21 cellular contexts compared by ENCODE assay signal in genomic region chr7:121953164-121953563, GRCh38.
"Had no signal": no experiment of that assay in that cellular context is flagged by ENCODE, and none has a peak within 500 bp of the region (broad histone marks: within the 10 kb centered on the region; RNA-seq: fewer than 3 reads in every experiment).

No MANE protein-coding gene starts in this region.

- ATAC-seq: mucosa of descending colon; naive thymus-derived CD8-positive, alpha-beta T cell; psoas muscle; sciatic nerve; stimulated activated naive B cell treated with anti-CD40 and anti-IgM and Interleukin-4, amounts not matched to agents 10 μg/mL and 1 μg/mL and 100 μg/mL, for 72 hours had no signal

- H3K27me3 ChIP-seq: colonic mucosa, foreskin keratinocyte, hepatocyte, neutrophil, stomach, transverse colon had no signal

- H2AFZ ChIP-seq: hepatocyte had no signal

- H3K27me3 Mint-ChIP-seq: stimulated activated naive B cell treated with anti-CD40 and anti-IgM and Interleukin-4, amounts not matched to agents 10 μg/mL and 1 μg/mL and 100 μg/mL, for 72 hours had no signal

- H3K4me3 Mint-ChIP-seq: naive thymus-derived CD8-positive, alpha-beta T cell; stimulated activated naive B cell treated with anti-CD40 and anti-IgM and Interleukin-4, amounts not matched to agents 10 μg/mL and 1 μg/mL and 100 μg/mL, for 72 hours had no signal

- H3K4me1 ChIP-seq: colonic mucosa, psoas muscle, stomach, transverse colon had no signal

- H3K36me3 ChIP-seq: colonic mucosa, neutrophil, stomach, thoracic aorta, transverse colon had no signal

- H3K9me3 ChIP-seq: colonic mucosa, mucosa of descending colon, neutrophil, psoas muscle, stomach, thoracic aorta, transverse colon had no signal

- H3K4me3 ChIP-seq: colonic mucosa, hepatocyte, mucosa of descending colon, psoas muscle, stomach, thoracic aorta, transverse colon had no signal

- H3K4me2 ChIP-seq: hepatocyte had no signal

- H3K27ac Mint-ChIP-seq: naive thymus-derived CD8-positive, alpha-beta T cell; stimulated activated naive B cell treated with anti-CD40 and anti-IgM and Interleukin-4, amounts not matched to agents 10 μg/mL and 1 μg/mL and 100 μg/mL, for 72 hours had no signal

- H3K9me3 Mint-ChIP-seq: stimulated activated naive B cell treated with anti-CD40 and anti-IgM and Interleukin-4, amounts not matched to agents 10 μg/mL and 1 μg/mL and 100 μg/mL, for 72 hours had no signal

- H3K27ac ChIP-seq: colonic mucosa, foreskin keratinocyte, hepatocyte, neutrophil, psoas muscle, stomach, thoracic aorta, transverse colon had no signal

- FAIRE-seq: islet of Langerhans had no signal

- H3K79me2 ChIP-seq: hepatocyte had no signal

- H3K4me1 Mint-ChIP-seq: naive thymus-derived CD8-positive, alpha-beta T cell; stimulated activated naive B cell treated with anti-CD40 and anti-IgM and Interleukin-4, amounts not matched to agents 10 μg/mL and 1 μg/mL and 100 μg/mL, for 72 hours had no signal

- H3K36me3 Mint-ChIP-seq: naive thymus-derived CD8-positive, alpha-beta T cell; stimulated activated naive B cell treated with anti-CD40 and anti-IgM and Interleukin-4, amounts not matched to agents 10 μg/mL and 1 μg/mL and 100 μg/mL, for 72 hours had no signal

- DNase-seq: colonic mucosa; dermis blood vessel endothelial cell; erythroblast; foreskin keratinocyte; head of caudate nucleus; kidney glomerular epithelial cell; mucosa of descending colon; naive thymus-derived CD8-positive, alpha-beta T cell; psoas muscle; retina; stimulated activated CD4-positive, alpha-beta T cell treated with anti-CD3 and anti-CD28 coated beads, Interleukin-2, amount 100 ng/mL, for 24 hours; stimulated activated CD4-positive, alpha-beta T cell treated with anti-CD3 and anti-CD28 coated beads, Interleukin-4, amount 100 ng/mL, for 4 hours; stimulated activated naive B cell treated with anti-CD40 and anti-IgM and Interleukin-4, amounts not matched to agents 10 μg/mL and 1 μg/mL and 100 μg/mL, for 72 hours; stomach; substantia nigra; transverse colon had no signal
